8 cellular contexts compared by ENCODE assay signal in the genomic region with DNA sequence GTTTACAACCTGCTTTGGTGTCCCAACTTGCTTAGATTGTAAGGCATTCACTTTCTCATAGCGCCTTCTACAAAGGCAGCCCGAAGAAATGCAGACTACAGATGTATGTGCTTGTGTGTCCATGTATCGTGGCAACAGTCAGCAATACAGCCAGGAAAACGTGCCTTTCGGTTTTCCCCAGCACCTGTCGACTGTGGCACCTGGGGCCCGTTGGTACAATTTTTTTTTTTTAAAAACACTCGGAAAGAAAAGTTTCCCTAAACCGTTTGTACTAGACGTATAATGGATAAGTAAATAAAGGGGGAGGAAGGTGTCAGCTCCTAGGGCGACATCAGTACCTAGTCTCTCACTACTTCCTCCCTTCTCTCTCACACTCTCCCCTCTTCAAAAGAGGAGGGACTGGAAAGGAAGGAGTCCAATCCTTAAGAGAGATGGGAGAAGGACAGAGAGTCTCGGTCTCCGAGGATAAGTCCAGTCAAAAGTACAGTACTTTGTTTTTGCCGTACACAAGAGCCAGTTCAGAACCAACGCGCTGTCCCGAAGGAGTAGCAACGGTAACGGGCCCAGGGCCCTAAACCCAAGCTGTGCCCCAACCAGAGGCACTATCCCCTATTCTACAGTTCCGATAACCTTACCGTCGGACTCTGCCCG. TPM values are rescaled to one million over a fixed set of nuclear protein-coding genes. Genes with fewer than 3 reads are reported as not detected.
DNase-seq lines count a peak whose midpoint lies in the region; ATAC-seq and TF ChIP-seq lines count a peak whose summit lies in the region.

No MANE protein-coding gene starts in this region.

- 0 to 1% methylated on average over 21 to 23 of the region's 23 CpGs for WGBS in esophagus squamous epithelium, 2 donors

- DNase-seq in AG10803 (ENCODE audit: low read depth) (peak; percentile 68), NCI-H345 treated with DMSO at 0.1 percent for 48 hours (lab: John Stamatoyannopoulos, UW; ENCODE audit: unreplicated experiment) (peak; percentile 15), activated T-cell treated with anti-CD3 and anti-CD28 coated beads for 24 hours (ENCODE audit: low read depth) (peak; percentile 11), esophagus squamous epithelium (lab: John Stamatoyannopoulos, UW) (no peak), progenitor cell of endocrine pancreas (ENCODE audit: low spot score, unreplicated experiment) (no peak)

- intact Hi-C loops in esophagus squamous epithelium (cut with DNase I): no loop called here

- peak overlapping the region; percentile 98 for H3K4me3 ChIP-seq in AG10803 (ENCODE audit: low read length)
- peak overlapping the region; percentile 78 to 100 (median 96) for H3K4me3 ChIP-seq in esophagus squamous epithelium
- peak overlapping the region; percentile 82 for H3K4me3 ChIP-seq in neural cell (ENCODE audit: low read length)

- TF ChIP-seq EP300 in neural cell (conservative IDR thresholded peaks at IDR 0.05; ENCODE audit: poor library complexity, severe bottlenecking): no peak

- peak; percentile 22 for ATAC-seq in GM18502 (IDR thresholded peaks at IDR 0.05; ENCODE audit: poor library complexity, unreplicated experiment)
- peak; percentile 15 for ATAC-seq in HG03066 (IDR thresholded peaks at IDR 0.05; ENCODE audit: low read depth, unreplicated experiment)

- H3K27ac Mint-ChIP-seq in progenitor cell of endocrine pancreas: no peak overlapping the region

- H3K4me1 ChIP-seq in esophagus squamous epithelium: peaks cover 16 to 52% (median 31%) of the 10 kb centered on the region in 3 donors

- peaks cover 63% of the 10 kb centered on the region for H3K79me2 ChIP-seq in neural cell (replicated peaks; ENCODE audit: insufficient read depth, low read length)

- H3F3A ChIP-seq in neural cell (ENCODE audit: insufficient read depth, low read length, poor library complexity, severe bottlenecking): no peaks in the 10 kb centered on the region

- H2AFZ ChIP-seq in neural cell (ENCODE audit: low read depth, low read length): peak overlapping the region; percentile 84

- H3K36me3 ChIP-seq in esophagus squamous epithelium: peaks cover 0 to 49% (median 2%) of the 10 kb centered on the region in 3 donors
- H3K36me3 ChIP-seq in neural cell (ENCODE audit: insufficient read depth, low read length): peaks cover 5% of the 10 kb centered on the region

- H3K4me3 Mint-ChIP-seq in progenitor cell of endocrine pancreas (ENCODE audit: low read depth): no peak overlapping the region

- H3K27me3 ChIP-seq in esophagus squamous epithelium (no peaks in the 10 kb centered on the region), neural cell (ENCODE audit: insufficient read depth, low read depth, low read length) (no peaks in the 10 kb centered on the region)

- H3K4me2 ChIP-seq in neural cell (ENCODE audit: low read length): peak overlapping the region; percentile 85

- H3K9me2 ChIP-seq in neural cell (ENCODE audit: insufficient read depth, low read length): no peaks in the 10 kb centered on the region

- H3K9me3 Mint-ChIP-seq in progenitor cell of endocrine pancreas (ENCODE audit: low read depth): no peaks in the 10 kb centered on the region

- H3K9me3 ChIP-seq in esophagus squamous epithelium (no peaks in the 10 kb centered on the region), neural cell (ENCODE audit: low read length) (no peaks in the 10 kb centered on the region)

- TF ChIP-seq RAD21 in neural cell (conservative IDR thresholded peaks at IDR 0.05): no peak

- peaks cover 9% of the 10 kb centered on the region for H3K36me3 Mint-ChIP-seq in progenitor cell of endocrine pancreas (ENCODE audit: insufficient read depth)

- no peaks in the 10 kb centered on the region for H3K27me3 Mint-ChIP-seq in progenitor cell of endocrine pancreas

- TF ChIP-seq CTCF in AG10803 (conservative IDR thresholded peaks at IDR 0.05; ENCODE audit: low read length) (no peak), esophagus squamous epithelium (IDR thresholded peaks at IDR 0.05) (no peak), neural cell (IDR thresholded peaks at IDR 0.05; ENCODE audit: poor library complexity, severe bottlenecking) (no peak), progenitor cell of endocrine pancreas (IDR thresholded peaks at IDR 0.05; ENCODE audit: unreplicated experiment) (no peak)

- H3K4me1 Mint-ChIP-seq in progenitor cell of endocrine pancreas (ENCODE audit: low read depth): peaks cover 16% of the 10 kb centered on the region

- peak overlapping the region; percentile 97 for H3K9ac ChIP-seq in neural cell (ENCODE audit: low read length)

- peak in 1 of 4 donors; percentile 12 for TF ChIP-seq POLR2A in esophagus squamous epithelium (IDR thresholded peaks at IDR 0.05)

- H4K20me1 ChIP-seq in neural cell (ENCODE audit: insufficient read depth): no peaks in the 10 kb centered on the region

- peak overlapping the region; percentile 95 to 99 (median 97) for H3K27ac ChIP-seq in esophagus squamous epithelium
- peak overlapping the region; percentile 96 for H3K27ac ChIP-seq in neural cell (ENCODE audit: low read length)

TF ChIP-seq in neural cell, 6 proteins besides CTCF, POLR2A, EP300 and RAD21:
- TF ChIP-seq MXI1 (conservative IDR thresholded peaks at IDR 0.05; ENCODE audit: poor library complexity, severe bottlenecking): peak; percentile 91
- TF ChIP-seq, protein P1, sequence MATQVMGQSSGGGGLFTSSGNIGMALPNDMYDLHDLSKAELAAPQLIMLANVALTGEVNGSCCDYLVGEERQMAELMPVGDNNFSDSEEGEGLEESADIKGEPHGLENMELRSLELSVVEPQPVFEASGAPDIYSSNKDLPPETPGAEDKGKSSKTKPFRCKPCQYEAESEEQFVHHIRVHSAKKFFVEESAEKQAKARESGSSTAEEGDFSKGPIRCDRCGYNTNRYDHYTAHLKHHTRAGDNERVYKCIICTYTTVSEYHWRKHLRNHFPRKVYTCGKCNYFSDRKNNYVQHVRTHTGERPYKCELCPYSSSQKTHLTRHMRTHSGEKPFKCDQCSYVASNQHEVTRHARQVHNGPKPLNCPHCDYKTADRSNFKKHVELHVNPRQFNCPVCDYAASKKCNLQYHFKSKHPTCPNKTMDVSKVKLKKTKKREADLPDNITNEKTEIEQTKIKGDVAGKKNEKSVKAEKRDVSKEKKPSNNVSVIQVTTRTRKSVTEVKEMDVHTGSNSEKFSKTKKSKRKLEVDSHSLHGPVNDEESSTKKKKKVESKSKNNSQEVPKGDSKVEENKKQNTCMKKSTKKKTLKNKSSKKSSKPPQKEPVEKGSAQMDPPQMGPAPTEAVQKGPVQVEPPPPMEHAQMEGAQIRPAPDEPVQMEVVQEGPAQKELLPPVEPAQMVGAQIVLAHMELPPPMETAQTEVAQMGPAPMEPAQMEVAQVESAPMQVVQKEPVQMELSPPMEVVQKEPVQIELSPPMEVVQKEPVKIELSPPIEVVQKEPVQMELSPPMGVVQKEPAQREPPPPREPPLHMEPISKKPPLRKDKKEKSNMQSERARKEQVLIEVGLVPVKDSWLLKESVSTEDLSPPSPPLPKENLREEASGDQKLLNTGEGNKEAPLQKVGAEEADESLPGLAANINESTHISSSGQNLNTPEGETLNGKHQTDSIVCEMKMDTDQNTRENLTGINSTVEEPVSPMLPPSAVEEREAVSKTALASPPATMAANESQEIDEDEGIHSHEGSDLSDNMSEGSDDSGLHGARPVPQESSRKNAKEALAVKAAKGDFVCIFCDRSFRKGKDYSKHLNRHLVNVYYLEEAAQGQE (IDR thresholded peaks at IDR 0.05; ENCODE audit: borderline replicate concordance): no peak
- no peak for TF ChIP-seq SMC3 (conservative IDR thresholded peaks at IDR 0.05; ENCODE audit: poor library complexity)
- peak; percentile 50 for TF ChIP-seq POLR2AphosphoS5 (IDR thresholded peaks at IDR 0.05)
- no peak for TF ChIP-seq EZH2 (IDR thresholded peaks at IDR 0.05; ENCODE audit: borderline replicate concordance, insufficient read depth, low read length, poor library complexity, severe bottlenecking)

RNA-seq across cellular contexts. Expression of a gene that starts 0.8 kb away (rescaled TPM):
- total RNA-seq in esophagus squamous epithelium: 10 to 100 TPM; 30.6 to 71.3 (median 52.6) TPM
- 55.8 and 58.4 TPM in 2 replicates for polyA plus RNA-seq in neural cell
- 145 and 149 TPM in 2 replicates for polyA minus RNA-seq in neural cell
- total RNA-seq in progenitor cell of endocrine pancreas: 50.5 and 57.0 TPM in 2 replicates

Comparison
In these comparisons a context has a peak if more than half of its experiments do, and no peak if none do; other contexts are left out.
1. DNase-seq: peak in AG10803 (single experiment), NCI-H345 treated with DMSO at 0.1 percent for 48 hours (single experiment) and activated T-cell treated with anti-CD3 and anti-CD28 coated beads for 24 hours (single experiment); none in esophagus squamous epithelium (single experiment) and progenitor cell of endocrine pancreas (single experiment).
2. Peak in every context shown above with its lines, with median percentiles within 50 percentile points of each other: H3K4me3 ChIP-seq.